29 cellular contexts compared by ENCODE assay signal in the genomic region with DNA sequence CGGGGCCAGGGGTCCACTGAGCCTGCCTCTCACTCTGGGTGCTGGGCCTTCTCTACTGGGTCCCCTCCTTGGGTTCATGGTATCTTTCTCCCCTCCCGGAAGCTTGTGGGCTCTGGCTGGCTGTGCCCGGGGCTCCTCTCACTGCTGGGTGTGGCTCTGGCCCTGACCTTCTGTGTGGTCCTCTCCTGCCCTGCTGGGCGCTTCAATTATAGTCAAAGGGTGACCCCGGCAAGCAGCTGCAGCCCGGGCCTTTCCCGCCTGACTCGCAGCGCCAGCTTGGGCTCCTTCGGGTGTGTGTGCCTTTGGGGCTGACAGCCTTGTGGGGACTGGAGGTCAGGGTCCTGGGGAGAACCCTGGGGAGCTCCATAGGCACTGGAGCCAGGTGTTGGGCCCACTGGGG. TPM values are rescaled to one million over a fixed set of nuclear protein-coding genes. Genes with fewer than 3 reads are reported as not detected.
DNase-seq lines count a peak whose midpoint lies in the region; ATAC-seq, FAIRE-seq and TF ChIP-seq lines count a peak whose summit lies in the region.
"Had no signal": no experiment of that assay in that cellular context is flagged by ENCODE, and none has a peak within 500 bp of the region (broad histone marks: within the 10 kb centered on the region; RNA-seq: fewer than 3 reads in every experiment).

No MANE protein-coding gene starts in this region.

- no peak for TF ChIP-seq POLR2A in GM12891 (IDR thresholded peaks at IDR 0.05; ENCODE audit: low read depth, low read length)

- H3K27me3 Mint-ChIP-seq in endodermal cell (ENCODE audit: insufficient read depth) (no peaks in the 10 kb centered on the region), mesothelial cell of epicardium (ENCODE audit: low read depth) (no peaks in the 10 kb centered on the region)

- H3K4me3 Mint-ChIP-seq in endodermal cell (no peak overlapping the region), mesothelial cell of epicardium (no peak overlapping the region)
- H3K4me3 Mint-ChIP-seq: CD14-positive monocyte had no signal

- H3K9ac ChIP-seq in endodermal cell (ENCODE audit: extremely low read depth, low read length, poor library complexity, severe bottlenecking) = no peak overlapping the region
- H3K9ac ChIP-seq: KMS-11 had no signal

- H3K27me3 ChIP-seq in endodermal cell (ENCODE audit: control insufficient read depth, insufficient read depth, low read length, poor library complexity, severe bottlenecking) = no peaks in the 10 kb centered on the region
- H3K27me3 ChIP-seq: Peyer's patch had no signal

- H3K36me3 Mint-ChIP-seq in endodermal cell (ENCODE audit: low read depth) (no peaks in the 10 kb centered on the region), mesothelial cell of epicardium (peaks cover 4% of the 10 kb centered on the region)
- H3K36me3 Mint-ChIP-seq: CD14-positive monocyte; CD8-positive, alpha-beta memory T cell had no signal

- peak overlapping the region; percentile 52 for H3K27ac ChIP-seq in angular gyrus (ENCODE audit: low read depth, low read length)
- H3K27ac ChIP-seq in endodermal cell (ENCODE audit: low read depth, low read length) = peak overlapping the region; percentile 29
- peak overlapping the region; percentile 64 for H3K27ac ChIP-seq in substantia nigra (ENCODE audit: low read depth, low read length, poor library complexity, severe bottlenecking)
- H3K27ac ChIP-seq: A549, KMS-11, Peyer's patch had no signal

- no peak overlapping the region for H3K4me3 ChIP-seq in endodermal cell (ENCODE audit: low read length)
- H3K4me3 ChIP-seq: A549, Peyer's patch had no signal

- H3K4me1 Mint-ChIP-seq in endodermal cell (no peaks in the 10 kb centered on the region), mesothelial cell of epicardium (no peaks in the 10 kb centered on the region)
- H3K4me1 Mint-ChIP-seq: CD14-positive monocyte; CD8-positive, alpha-beta memory T cell had no signal

- H3K9me3 Mint-ChIP-seq in endodermal cell (no peaks in the 10 kb centered on the region), mesothelial cell of epicardium (no peaks in the 10 kb centered on the region)
- H3K9me3 Mint-ChIP-seq: CD14-positive monocyte; CD8-positive, alpha-beta memory T cell had no signal

- H3K36me3 ChIP-seq in endodermal cell (ENCODE audit: control insufficient read depth, insufficient read depth, low read length) = no peaks in the 10 kb centered on the region

- H3K9me3 ChIP-seq in endodermal cell (ENCODE audit: control insufficient read depth, low read length) = no peaks in the 10 kb centered on the region
- H3K9me3 ChIP-seq: A549, Peyer's patch had no signal

- H3K27ac Mint-ChIP-seq in endodermal cell (no peak overlapping the region), mesothelial cell of epicardium (no peak overlapping the region)
- H3K27ac Mint-ChIP-seq: CD8-positive, alpha-beta memory T cell had no signal

- H3K4me1 ChIP-seq in endodermal cell (ENCODE audit: control insufficient read depth, insufficient read depth, low read length) = no peaks in the 10 kb centered on the region
- H3K4me1 ChIP-seq: A549 had no signal

- no peak for FAIRE-seq in GM12891 (lab: Jason Lieb, UNC)
- FAIRE-seq: A549, H54 had no signal

- 75 to 85% methylated on average over 4 to 10 of the region's 10 CpGs for WGBS in endodermal cell (ENCODE audit: insufficient coverage in 1 of 2, insufficient read length in 1 of 2), 2 experiments

- DNase-seq in NCI-H146 treated with DMSO at 0.1 percent for 48 hours (lab: John Stamatoyannopoulos, UW; ENCODE audit: unreplicated experiment) = peak; percentile 5
- no peak for DNase-seq in endodermal cell
- DNase-seq in substantia nigra (lab: John Stamatoyannopoulos, UW) = no peak
- no peak for DNase-seq in mesothelial cell of epicardium (ENCODE audit: low spot score in 2 of 2, unreplicated experiment in 2 of 2)
- DNase-seq in GM12891 (ENCODE audit: insufficient read length, low spot score) = no peak
- DNase-seq: CD8-positive, alpha-beta memory T cell; DMS 273 treated with DMSO at 0.1 percent for 48 hours; DMS79; EL; GDM1; IMR-90; MM.1S; NCI-H1694 treated with DMSO at 0.1 percent for 48 hours; NCI-H2081 treated with DMSO at 0.1 percent for 48 hours; NCI-H2171; NCI-H226; NCI-H510A; NCI-H69; Peyer's patch; SIG-M5 had no signal

- ATAC-seq in HG03457 (IDR thresholded peaks at IDR 0.05; ENCODE audit: unreplicated experiment) (no peak), GM18858 (IDR thresholded peaks at IDR 0.05; ENCODE audit: unreplicated experiment) (no peak)
- ATAC-seq: A549, SK-N-SH treated with all-trans-retinoic acid at 6 μM for 48 hours had no signal

- TF ChIP-seq CTCF in endodermal cell (conservative IDR thresholded peaks at IDR 0.05) = no peak
- no peak for TF ChIP-seq CTCF in mesothelial cell of epicardium (IDR thresholded peaks at IDR 0.05; ENCODE audit: unreplicated experiment)

TF ChIP-seq in GM12891, 5 proteins besides CTCF, POLR2A, EP300 and RAD21:
- no peak for TF ChIP-seq POLR2AphosphoS5 (IDR thresholded peaks at IDR 0.05; ENCODE audit: low read depth, low read length)
- TF ChIP-seq TAF1 (IDR thresholded peaks at IDR 0.05; ENCODE audit: low read depth, low read length) = no peak
- no peak for TF ChIP-seq SPI1 (IDR thresholded peaks at IDR 0.05; ENCODE audit: low read depth, low read length)
- no peak for TF ChIP-seq PAX5 (IDR thresholded peaks at IDR 0.05; ENCODE audit: insufficient read depth, low read length, severe bottlenecking)
- TF ChIP-seq POU2F2 (IDR thresholded peaks at IDR 0.05; ENCODE audit: low read depth, low read length) = no peak

RNA-seq across cellular contexts. Expression of a gene that starts 54.2 kb away (rescaled TPM):
- total RNA-seq in endodermal cell (not detected), mesothelial cell of epicardium (0.22 to 0.62 TPM (median 0.47 TPM) in 3 replicates)
- polyA plus RNA-seq in endodermal cell (2013, experiment 1 of 2) = not detected
- polyA plus RNA-seq in endodermal cell (2013, experiment 2 of 2) = not detected
- polyA plus RNA-seq in GM12891 (2012; ENCODE audit: low read depth, missing spikeins) = not detected
- total RNA-seq: CD8-positive, alpha-beta memory T cell; IMR-90; OCI-LY7; Peyer's patch had no signal
- polyA plus RNA-seq: A549; CD14-positive monocyte; CD8-positive, alpha-beta memory T cell; IMR-90 had no signal

RNA-seq across cellular contexts. Expression of a gene that starts 55.0 kb away (rescaled TPM):
- total RNA-seq in endodermal cell (1 to 10 TPM; 3.3 to 4.3 TPM), mesothelial cell of epicardium (14.8 to 17.3 TPM (median 15.2 TPM) in 3 replicates)
- polyA plus RNA-seq in endodermal cell (2013, experiment 1 of 2) = 2.7 TPM
- 4.6 TPM for polyA plus RNA-seq in endodermal cell (2013, experiment 2 of 2)
- 0.13 TPM for polyA plus RNA-seq in GM12891 (2012; ENCODE audit: low read depth, missing spikeins)
- polyA plus RNA-seq: CD8-positive, alpha-beta memory T cell had no signal
